26 cellular contexts compared by ENCODE assay signal in the genomic region with DNA sequence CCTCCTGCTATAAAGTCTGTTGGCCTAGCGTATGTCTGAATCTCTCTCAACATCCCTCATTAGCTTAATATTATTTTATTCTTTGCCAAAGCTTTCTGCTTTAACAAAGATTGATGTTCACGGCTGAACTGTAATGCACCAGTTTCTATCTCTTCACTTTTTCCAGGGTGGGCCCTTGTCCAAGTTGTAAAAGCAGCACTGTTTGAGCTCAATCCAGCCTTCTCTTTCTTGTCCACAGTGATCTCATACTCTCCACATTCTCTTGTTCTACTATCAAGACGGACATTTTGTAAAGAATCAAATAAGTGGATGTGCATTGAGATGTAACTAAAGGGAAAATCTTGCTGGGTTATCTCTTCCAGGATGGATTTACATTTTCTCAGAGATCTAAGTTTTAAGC. TPM values are rescaled to one million over a fixed set of nuclear protein-coding genes. Genes with fewer than 3 reads are reported as not detected.
"Had no signal": no experiment of that assay in that cellular context is flagged by ENCODE, and none has a peak within 500 bp of the region (broad histone marks: within the 10 kb centered on the region; RNA-seq: fewer than 3 reads in every experiment).

No MANE protein-coding gene starts in this region.

- H3K27ac Mint-ChIP-seq: activated CD4-positive, alpha-beta memory T cell treated with anti-CD3 and anti-CD28 coated beads, Interleukin-2, amount 10 ng/mL, durations not matched to agents 7 days and 5 days; activated naive CD4-positive, alpha-beta T cell treated with anti-CD3 and anti-CD28 coated beads for 36 hours; activated naive CD8-positive, alpha-beta T cell; activated T-helper 17 cell treated with anti-CD3 and anti-CD28 coated beads, Interleukin-2, amount 50 U/mL, for 72 hours had no signal

- ATAC-seq: activated T-helper 17 cell treated with anti-CD3 and anti-CD28 coated beads, Interleukin-2, amount 50 U/mL, for 72 hours had no signal

- H3K36me3 Mint-ChIP-seq: activated naive CD8-positive, alpha-beta T cell had no signal

- H3K27ac ChIP-seq: brain microvascular endothelial cell, cardiac muscle cell, SK-N-MC, VCaP had no signal

- H3K36me3 ChIP-seq: brain microvascular endothelial cell, cardiac muscle cell had no signal

- H3K4me3 ChIP-seq: cardiac muscle cell, SK-N-MC had no signal

- H3K4me1 Mint-ChIP-seq: activated CD4-positive, alpha-beta memory T cell treated with anti-CD3 and anti-CD28 coated beads, Interleukin-2, amount 10 ng/mL, durations not matched to agents 7 days and 5 days; activated T-helper 17 cell treated with anti-CD3 and anti-CD28 coated beads, Interleukin-2, amount 50 U/mL, for 72 hours had no signal

- H3K4me3 Mint-ChIP-seq: activated CD4-positive, alpha-beta memory T cell treated with anti-CD3 and anti-CD28 coated beads, Interleukin-2, amount 10 ng/mL, durations not matched to agents 7 days and 5 days; activated naive CD4-positive, alpha-beta T cell treated with anti-CD3 and anti-CD28 coated beads for 36 hours; activated naive CD8-positive, alpha-beta T cell; activated T-helper 17 cell treated with anti-CD3 and anti-CD28 coated beads, Interleukin-2, amount 50 U/mL, for 72 hours had no signal

- FAIRE-seq: RCC 7860 had no signal

- DNase-seq: activated CD4-positive, alpha-beta memory T cell treated with anti-CD3 and anti-CD28 coated beads, Interleukin-2, amount 10 ng/mL, durations not matched to agents 7 days and 5 days; activated CD4-positive, alpha-beta T cell treated with anti-CD3 and anti-CD28 coated beads, Interleukin-2, amount 50 U/mL, for 1 hour; activated CD4-positive, CD25-positive, alpha-beta regulatory T cell; activated gamma-delta T cell; activated naive CD4-positive, alpha-beta T cell treated with anti-CD3 and anti-CD28 coated beads for 36 hours; activated T-cell treated with anti-CD3 and anti-CD28 coated beads for 4 hours; activated T-cell treated with anti-CD3 and anti-CD28 coated beads, Interleukin-2, amount 50 U/mL, for 48 hours; amygdala; brain microvascular endothelial cell; Kasumi-1; NCI-H1105 treated with DMSO at 0.1 percent for 48 hours; NCI-H1436 treated with DMSO at 0.1 percent for 48 hours; NCI-H187; NCI-H2081; NCI-H510A treated with DMSO at 0.1 percent for 48 hours; NCI-H69; NK-92 treated with Interleukin-12 subunit alpha and Interleukin-12 subunit beta, amount 100 ng/mL, for 24 hours; T-helper 1 cell had no signal

- H3K9me3 Mint-ChIP-seq: activated CD4-positive, alpha-beta memory T cell treated with anti-CD3 and anti-CD28 coated beads, Interleukin-2, amount 10 ng/mL, durations not matched to agents 7 days and 5 days; activated T-helper 17 cell treated with anti-CD3 and anti-CD28 coated beads, Interleukin-2, amount 50 U/mL, for 72 hours had no signal

- H3K27me3 Mint-ChIP-seq: activated CD4-positive, alpha-beta memory T cell treated with anti-CD3 and anti-CD28 coated beads, Interleukin-2, amount 10 ng/mL, durations not matched to agents 7 days and 5 days; activated naive CD8-positive, alpha-beta T cell; activated T-helper 17 cell treated with anti-CD3 and anti-CD28 coated beads, Interleukin-2, amount 50 U/mL, for 72 hours had no signal

- H3K27me3 ChIP-seq: brain microvascular endothelial cell, cardiac muscle cell had no signal

RNA-seq across cellular contexts. Expression of a gene that starts 34.4 kb away (rescaled TPM):
- total RNA-seq: activated CD4-positive, alpha-beta memory T cell treated with anti-CD3 and anti-CD28 coated beads, Interleukin-2, amount 10 ng/mL, durations not matched to agents 7 days and 5 days; activated CD8-positive, alpha-beta memory T cell treated with anti-CD3 and anti-CD28 coated beads for 36 hours; activated naive CD4-positive, alpha-beta T cell treated with anti-CD3 and anti-CD28 coated beads for 36 hours; activated T-helper 17 cell treated with anti-CD3 and anti-CD28 coated beads, Interleukin-2, amount 50 U/mL, for 72 hours; cardiac muscle cell had no signal
- polyA plus RNA-seq: cardiac muscle cell had no signal

RNA-seq across cellular contexts. Expression of a gene that starts 54.0 kb away (rescaled TPM):
- total RNA-seq: activated naive CD4-positive, alpha-beta T cell treated with anti-CD3 and anti-CD28 coated beads for 36 hours; activated T-helper 17 cell treated with anti-CD3 and anti-CD28 coated beads, Interleukin-2, amount 50 U/mL, for 72 hours; T-helper 2 cell treated with Interferon-gamma antibody and Interleukin-4, amounts not matched to agents 100 ng/mL and 5 ng/mL, for 36 hours had no signal
